In genomic region chr19:47520343-47520806, GRCh38 we compare ENCODE assay signal across 1 cellular context.
TF ChIP-seq lines count a peak whose summit lies in the region.

No MANE protein-coding gene starts in this region.

TF ChIP-seq in H1, 55 proteins besides CTCF, POLR2A, EP300 and RAD21:
- TF ChIP-seq EGR1 (IDR thresholded peaks at IDR 0.05; ENCODE audit: borderline replicate concordance, low read depth, low read length) (no peak), YY1 (IDR thresholded peaks at IDR 0.05; ENCODE audit: low read depth, low read length) (no peak), JUND (IDR thresholded peaks at IDR 0.05; ENCODE audit: low read length) (no peak), ATF3 (IDR thresholded peaks at IDR 0.05; ENCODE audit: insufficient read depth, low read depth, low read length) (no peak), USF2 (IDR thresholded peaks at IDR 0.05; ENCODE audit: low read length) (no peak), NRF1 (IDR thresholded peaks at IDR 0.05; ENCODE audit: low read depth, low read length) (no peak), MAFK (IDR thresholded peaks at IDR 0.05; ENCODE audit: low read depth, low read length) (no peak), EZH2 (IDR thresholded peaks at IDR 0.05; ENCODE audit: low read depth, low read length, severe bottlenecking) (no peak), CTBP2 (IDR thresholded peaks at IDR 0.05; ENCODE audit: borderline replicate concordance, insufficient read depth, insufficient read length, low read length) (no peak), SIN3A (conservative IDR thresholded peaks at IDR 0.05 in 1 of 2, IDR thresholded peaks at IDR 0.05 in 1 of 2; ENCODE audit: low read depth in 1 of 2, low read length in 2 of 2) (no peak), SP4 (IDR thresholded peaks at IDR 0.05; ENCODE audit: low read length) (no peak), BCL11A (IDR thresholded peaks at IDR 0.05; ENCODE audit: low read depth in 2 of 2, low read length in 2 of 2) (no peak), SP1 (IDR thresholded peaks at IDR 0.05; ENCODE audit: low read depth, low read length) (no peak)
